1 cellular context compared by ENCODE assay signal in genomic region chr5:14141764-14142163, GRCh38.
TF ChIP-seq lines count a peak whose summit lies in the region.

No MANE protein-coding gene starts in this region.

TF ChIP-seq in H1, 55 proteins besides CTCF, POLR2A, EP300 and RAD21:
- no peak for TF ChIP-seq SAP30 (IDR thresholded peaks at IDR 0.05; ENCODE audit: insufficient read depth, insufficient replicate concordance, low read length)
- TF ChIP-seq HDAC2 (IDR thresholded peaks at IDR 0.05; ENCODE audit: borderline replicate concordance in 1 of 2, low read depth in 2 of 2, low read length in 2 of 2): no peak
- TF ChIP-seq NANOG (IDR thresholded peaks at IDR 0.05; ENCODE audit: insufficient read depth, low read depth, low read length, poor library complexity, severe bottlenecking): no peak
- no peak for TF ChIP-seq BCL11A (IDR thresholded peaks at IDR 0.05; ENCODE audit: low read depth in 2 of 2, low read length in 2 of 2)
- no peak for TF ChIP-seq EZH2 (IDR thresholded peaks at IDR 0.05; ENCODE audit: low read depth, low read length, severe bottlenecking)
- TF ChIP-seq SIN3A (conservative IDR thresholded peaks at IDR 0.05 in 1 of 2, IDR thresholded peaks at IDR 0.05 in 1 of 2; ENCODE audit: low read depth in 1 of 2, low read length in 2 of 2): no peak
- no peak for TF ChIP-seq HDAC6 (IDR thresholded peaks at IDR 0.05; ENCODE audit: low read depth, low read length)
- no peak for TF ChIP-seq SP4 (IDR thresholded peaks at IDR 0.05; ENCODE audit: low read length)
- TF ChIP-seq SIRT6 (IDR thresholded peaks at IDR 0.05; ENCODE audit: low read length): no peak
- TF ChIP-seq ZNF274 (IDR thresholded peaks at IDR 0.05; ENCODE audit: borderline replicate concordance, extremely low read depth, low read length): no peak
TF ChIP-seq in H1: peak in this region for 0.
